In the genomic region with DNA sequence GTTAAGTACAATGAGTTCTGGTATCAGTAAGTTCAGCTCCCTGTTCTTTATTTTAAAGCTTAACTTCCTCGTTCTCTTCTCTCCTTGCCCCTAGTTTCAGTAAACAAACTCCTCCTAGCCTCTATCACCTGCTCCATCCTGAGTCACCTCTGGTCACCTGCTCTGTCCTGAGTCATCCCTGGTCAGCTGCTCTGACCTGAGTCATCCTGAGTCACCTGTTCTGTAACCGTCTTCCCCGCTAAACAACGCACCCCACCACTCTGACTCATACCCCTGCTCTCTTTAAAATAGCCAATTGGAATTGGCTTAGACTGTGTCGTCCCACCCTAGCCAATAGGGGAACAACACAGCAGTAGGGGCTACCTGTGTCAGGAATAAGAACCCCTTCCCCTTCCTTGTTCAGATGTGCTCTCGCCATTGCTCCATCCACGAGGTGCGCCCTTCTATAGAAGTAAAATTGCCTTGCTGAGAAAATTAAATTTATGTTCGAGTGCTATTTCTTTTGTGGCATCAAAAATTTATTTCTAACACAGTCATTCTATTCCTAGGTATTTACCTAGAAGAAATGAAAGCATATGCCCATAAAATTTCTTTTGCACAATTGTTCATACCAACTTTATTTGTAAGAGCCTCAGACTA, we compare ENCODE assay signal across 1 cellular context.
TF ChIP-seq lines count a peak whose summit lies in the region.

No MANE protein-coding gene starts in this region.

TF ChIP-seq in HCT116, 20 proteins besides CTCF, POLR2A, EP300 and RAD21 (continued from another document):
- TF ChIP-seq, protein P1, sequence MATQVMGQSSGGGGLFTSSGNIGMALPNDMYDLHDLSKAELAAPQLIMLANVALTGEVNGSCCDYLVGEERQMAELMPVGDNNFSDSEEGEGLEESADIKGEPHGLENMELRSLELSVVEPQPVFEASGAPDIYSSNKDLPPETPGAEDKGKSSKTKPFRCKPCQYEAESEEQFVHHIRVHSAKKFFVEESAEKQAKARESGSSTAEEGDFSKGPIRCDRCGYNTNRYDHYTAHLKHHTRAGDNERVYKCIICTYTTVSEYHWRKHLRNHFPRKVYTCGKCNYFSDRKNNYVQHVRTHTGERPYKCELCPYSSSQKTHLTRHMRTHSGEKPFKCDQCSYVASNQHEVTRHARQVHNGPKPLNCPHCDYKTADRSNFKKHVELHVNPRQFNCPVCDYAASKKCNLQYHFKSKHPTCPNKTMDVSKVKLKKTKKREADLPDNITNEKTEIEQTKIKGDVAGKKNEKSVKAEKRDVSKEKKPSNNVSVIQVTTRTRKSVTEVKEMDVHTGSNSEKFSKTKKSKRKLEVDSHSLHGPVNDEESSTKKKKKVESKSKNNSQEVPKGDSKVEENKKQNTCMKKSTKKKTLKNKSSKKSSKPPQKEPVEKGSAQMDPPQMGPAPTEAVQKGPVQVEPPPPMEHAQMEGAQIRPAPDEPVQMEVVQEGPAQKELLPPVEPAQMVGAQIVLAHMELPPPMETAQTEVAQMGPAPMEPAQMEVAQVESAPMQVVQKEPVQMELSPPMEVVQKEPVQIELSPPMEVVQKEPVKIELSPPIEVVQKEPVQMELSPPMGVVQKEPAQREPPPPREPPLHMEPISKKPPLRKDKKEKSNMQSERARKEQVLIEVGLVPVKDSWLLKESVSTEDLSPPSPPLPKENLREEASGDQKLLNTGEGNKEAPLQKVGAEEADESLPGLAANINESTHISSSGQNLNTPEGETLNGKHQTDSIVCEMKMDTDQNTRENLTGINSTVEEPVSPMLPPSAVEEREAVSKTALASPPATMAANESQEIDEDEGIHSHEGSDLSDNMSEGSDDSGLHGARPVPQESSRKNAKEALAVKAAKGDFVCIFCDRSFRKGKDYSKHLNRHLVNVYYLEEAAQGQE (IDR thresholded peaks at IDR 0.05; ENCODE audit: low read depth), result no peak
- no peak for TF ChIP-seq EZH2 (IDR thresholded peaks at IDR 0.05)
- TF ChIP-seq, protein P2, sequence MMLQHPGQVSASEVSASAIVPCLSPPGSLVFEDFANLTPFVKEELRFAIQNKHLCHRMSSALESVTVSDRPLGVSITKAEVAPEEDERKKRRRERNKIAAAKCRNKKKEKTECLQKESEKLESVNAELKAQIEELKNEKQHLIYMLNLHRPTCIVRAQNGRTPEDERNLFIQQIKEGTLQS (IDR thresholded peaks at IDR 0.05), result peak; percentile 77; the same call in 1 of the 2 replicates
- TF ChIP-seq, protein P3, sequence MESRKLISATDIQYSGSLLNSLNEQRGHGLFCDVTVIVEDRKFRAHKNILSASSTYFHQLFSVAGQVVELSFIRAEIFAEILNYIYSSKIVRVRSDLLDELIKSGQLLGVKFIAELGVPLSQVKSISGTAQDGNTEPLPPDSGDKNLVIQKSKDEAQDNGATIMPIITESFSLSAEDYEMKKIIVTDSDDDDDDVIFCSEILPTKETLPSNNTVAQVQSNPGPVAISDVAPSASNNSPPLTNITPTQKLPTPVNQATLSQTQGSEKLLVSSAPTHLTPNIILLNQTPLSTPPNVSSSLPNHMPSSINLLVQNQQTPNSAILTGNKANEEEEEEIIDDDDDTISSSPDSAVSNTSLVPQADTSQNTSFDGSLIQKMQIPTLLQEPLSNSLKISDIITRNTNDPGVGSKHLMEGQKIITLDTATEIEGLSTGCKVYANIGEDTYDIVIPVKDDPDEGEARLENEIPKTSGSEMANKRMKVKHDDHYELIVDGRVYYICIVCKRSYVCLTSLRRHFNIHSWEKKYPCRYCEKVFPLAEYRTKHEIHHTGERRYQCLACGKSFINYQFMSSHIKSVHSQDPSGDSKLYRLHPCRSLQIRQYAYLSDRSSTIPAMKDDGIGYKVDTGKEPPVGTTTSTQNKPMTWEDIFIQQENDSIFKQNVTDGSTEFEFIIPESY (IDR thresholded peaks at IDR 0.05; ENCODE audit: extremely low read depth, insufficient replicate concordance, low read length), result no peak
- TF ChIP-seq JUND (IDR thresholded peaks at IDR 0.05), result peak; percentile 98
- no peak for TF ChIP-seq ZNF274 (IDR thresholded peaks at IDR 0.05; ENCODE audit: low read depth, low read length)
- TF ChIP-seq, protein P4, sequence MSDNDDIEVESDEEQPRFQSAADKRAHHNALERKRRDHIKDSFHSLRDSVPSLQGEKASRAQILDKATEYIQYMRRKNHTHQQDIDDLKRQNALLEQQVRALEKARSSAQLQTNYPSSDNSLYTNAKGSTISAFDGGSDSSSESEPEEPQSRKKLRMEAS (IDR thresholded peaks at IDR 0.05), result peak; percentile 47; the same call in 1 of the 2 replicates
